ENCODE assay signal across 18 cellular contexts in genomic region chr21:8989261-8989882, GRCh38.
A peak's percentile ranks its signal among the peaks of the same experiment; 100 is the strongest.
DNase-seq lines count a peak whose midpoint lies in the region; ATAC-seq and TF ChIP-seq lines count a peak whose summit lies in the region.
"Had no signal": no experiment of that assay in that cellular context is flagged by ENCODE, and none has a peak within 500 bp of the region (broad histone marks: within the 10 kb centered on the region; RNA-seq: fewer than 3 reads in every experiment).

No MANE protein-coding gene starts in this region.

- TF ChIP-seq CTCF in endothelial cell (IDR thresholded peaks at IDR 0.05; ENCODE audit: unreplicated experiment), result no peak

- no peak overlapping the region for H3K4me3 ChIP-seq in MG63
- H3K4me3 ChIP-seq: breast epithelium, suprapubic skin had no signal

- H3K27me3 ChIP-seq in MG63, result peaks cover 2% of the 10 kb centered on the region; the same call in 1 of the 2 replicates
- H3K27me3 ChIP-seq: foreskin keratinocyte had no signal

- peak; percentile 22 for DNase-seq in EH (ENCODE audit: low read depth)
- DNase-seq in NCI-H1694 (lab: John Stamatoyannopoulos, UW), result peak; percentile 92
- DNase-seq in endothelial cell (ENCODE audit: low spot score), result peak; percentile 29
- DNase-seq in medulla oblongata (ENCODE audit: extremely low spot score), result peak; percentile 5
- no peak for DNase-seq in MG63
- DNase-seq: activated B cell treated with CpG ODN at 0.5 μM for 24 hours; activated CD8-positive, alpha-beta memory T cell treated with anti-CD3 and anti-CD28 coated beads, Interleukin-2, amount 50 U/mL, for 4 hours; activated naive CD4-positive, alpha-beta T cell treated with anti-CD3 and anti-CD28 coated beads for 36 hours; DMS153; effector CD4-positive, alpha-beta T cell; foreskin keratinocyte; NCI-H2171 had no signal

- no peak overlapping the region for H3K27ac Mint-ChIP-seq in endothelial cell (ENCODE audit: unreplicated experiment)
- H3K27ac Mint-ChIP-seq: activated B cell treated with CpG ODN at 0.5 μM for 24 hours; activated naive CD4-positive, alpha-beta T cell treated with anti-CD3 and anti-CD28 coated beads for 36 hours; B cell had no signal

- peaks cover 59% of the 10 kb centered on the region for H3K9me3 Mint-ChIP-seq in endothelial cell (ENCODE audit: unreplicated experiment)

- ATAC-seq in HG02763 (IDR thresholded peaks at IDR 0.05; ENCODE audit: unreplicated experiment) (no peak), HG02642 (IDR thresholded peaks at IDR 0.05; ENCODE audit: poor library complexity, unreplicated experiment) (no peak), HG02678 (IDR thresholded peaks at IDR 0.05; ENCODE audit: unreplicated experiment) (no peak)

- no peak overlapping the region for H3K4me3 Mint-ChIP-seq in endothelial cell (ENCODE audit: unreplicated experiment)
- H3K4me3 Mint-ChIP-seq: activated B cell treated with CpG ODN at 0.5 μM for 24 hours; activated naive CD4-positive, alpha-beta T cell treated with anti-CD3 and anti-CD28 coated beads for 36 hours; B cell had no signal

- H3K36me3 Mint-ChIP-seq in endothelial cell (ENCODE audit: low read depth, unreplicated experiment), result peaks cover 48% of the 10 kb centered on the region

- 0 out of 2 replicates have a peak, but pooled peaks cover 2% of the 10 kb centered on the region for H3K9me3 ChIP-seq in MG63

- H3K4me1 Mint-ChIP-seq in endothelial cell (ENCODE audit: unreplicated experiment), result no peaks in the 10 kb centered on the region
- H3K4me1 Mint-ChIP-seq: activated B cell treated with CpG ODN at 0.5 μM for 24 hours, B cell had no signal

- H3K36me3 ChIP-seq in MG63, result no peaks in the 10 kb centered on the region
- H3K36me3 ChIP-seq: breast epithelium, suprapubic skin had no signal

- peaks cover 47% of the 10 kb centered on the region for H3K27me3 Mint-ChIP-seq in endothelial cell (ENCODE audit: unreplicated experiment)
